In genomic region chr22:39446239-39446721, GRCh38 we compare ENCODE assay signal across 10 cellular contexts. TPM values are rescaled to one million over a fixed set of nuclear protein-coding genes. Genes with fewer than 3 reads are reported as not detected.
DNase-seq lines count a peak whose midpoint lies in the region; ATAC-seq and TF ChIP-seq lines count a peak whose summit lies in the region.
"Had no signal": no experiment of that assay in that cellular context is flagged by ENCODE, and none has a peak within 500 bp of the region (broad histone marks: within the 10 kb centered on the region; RNA-seq: fewer than 3 reads in every experiment).

No MANE protein-coding gene starts in this region.

- intact Hi-C loops in natural killer cell (cut with micrococcal nuclease) (no loop called here), heart left ventricle (cut with DNase I) (no loop called here)
- intact Hi-C loops in activated CD8-positive, alpha-beta T cell treated with anti-CD3 and anti-CD28 coated beads for 36 hours (cut with micrococcal nuclease): no loop called here

- H3K4me3 Mint-ChIP-seq in natural killer cell: no peak overlapping the region
- no peak overlapping the region for H3K4me3 Mint-ChIP-seq in natural killer cell treated with Interleukin-12 subunit alpha and Interleukin-12 subunit beta and Interleukin-15 and Interleukin-18, amount 100 ng/mL, for 72 hours
- no peak overlapping the region for H3K4me3 Mint-ChIP-seq in activated CD8-positive, alpha-beta T cell treated with anti-CD3 and anti-CD28 coated beads for 36 hours

- no peak overlapping the region for H3K4me3 ChIP-seq in heart left ventricle

- no peak for TF ChIP-seq POLR2A in heart left ventricle (IDR thresholded peaks at IDR 0.05)

- H3K9me3 Mint-ChIP-seq in natural killer cell: no peaks in the 10 kb centered on the region
- H3K9me3 Mint-ChIP-seq in natural killer cell treated with Interleukin-12 subunit alpha and Interleukin-12 subunit beta and Interleukin-15 and Interleukin-18, amount 100 ng/mL, for 72 hours: no peaks in the 10 kb centered on the region
- H3K9me3 Mint-ChIP-seq in activated CD8-positive, alpha-beta T cell treated with anti-CD3 and anti-CD28 coated beads for 36 hours: no peaks in the 10 kb centered on the region
- H3K9me3 Mint-ChIP-seq: CD8-positive, alpha-beta memory T cell had no signal

- no peak overlapping the region for H3K27ac ChIP-seq in heart left ventricle

- H3K4me1 ChIP-seq in heart left ventricle: peaks cover 0 to 8% (median 0%) of the 10 kb centered on the region in 12 donors

- DNase-seq in natural killer cell (no peak), NCI-H2227 (lab: John Stamatoyannopoulos, UW; ENCODE audit: unreplicated experiment) (no peak), NCI-H2107 treated with DMSO at 0.1 percent for 48 hours (lab: John Stamatoyannopoulos, UW; ENCODE audit: unreplicated experiment) (no peak), MV-4-11 (lab: John Stamatoyannopoulos, UW) (no peak), heart left ventricle (no peak)
- DNase-seq in natural killer cell treated with Interleukin-12 subunit alpha and Interleukin-12 subunit beta and Interleukin-15 and Interleukin-18, amount 100 ng/mL, for 72 hours (ENCODE audit: low spot score): no peak
- DNase-seq in activated CD8-positive, alpha-beta T cell treated with anti-CD3 and anti-CD28 coated beads for 36 hours: no peak

- peaks cover 10% of the 10 kb centered on the region in 2 donors for H3K4me1 Mint-ChIP-seq in natural killer cell
- H3K4me1 Mint-ChIP-seq in natural killer cell treated with Interleukin-12 subunit alpha and Interleukin-12 subunit beta and Interleukin-15 and Interleukin-18, amount 100 ng/mL, for 72 hours (ENCODE audit: low read depth in 2 of 2): peaks cover 13 to 21% of the 10 kb centered on the region in 2 donors
- H3K4me1 Mint-ChIP-seq in activated CD8-positive, alpha-beta T cell treated with anti-CD3 and anti-CD28 coated beads for 36 hours (ENCODE audit: low read depth): peaks cover 21% of the 10 kb centered on the region

- no peak for TF ChIP-seq CTCF in natural killer cell (IDR thresholded peaks at IDR 0.05)
- no peak for TF ChIP-seq CTCF in activated CD8-positive, alpha-beta T cell treated with anti-CD3 and anti-CD28 coated beads for 36 hours (IDR thresholded peaks at IDR 0.05)
- TF ChIP-seq CTCF in heart left ventricle (IDR thresholded peaks at IDR 0.05): no peak

- peaks cover 0 to 4% (median 0%) of the 10 kb centered on the region in 9 donors for H3K27me3 ChIP-seq in heart left ventricle

- H3K27me3 Mint-ChIP-seq in natural killer cell (ENCODE audit: low read depth in 2 of 2): peaks cover 0 to 9% of the 10 kb centered on the region in 2 donors
- peaks cover 0 to 2% of the 10 kb centered on the region in 2 donors for H3K27me3 Mint-ChIP-seq in natural killer cell treated with Interleukin-12 subunit alpha and Interleukin-12 subunit beta and Interleukin-15 and Interleukin-18, amount 100 ng/mL, for 72 hours
- peaks cover 2% of the 10 kb centered on the region for H3K27me3 Mint-ChIP-seq in activated CD8-positive, alpha-beta T cell treated with anti-CD3 and anti-CD28 coated beads for 36 hours
- H3K27me3 Mint-ChIP-seq: activated naive CD8-positive, alpha-beta T cell had no signal

- H3K27ac Mint-ChIP-seq in natural killer cell: peak overlapping the region; percentile 1 to 68
- peak overlapping the region in 1 of 2 donors; percentile 57 for H3K27ac Mint-ChIP-seq in natural killer cell treated with Interleukin-12 subunit alpha and Interleukin-12 subunit beta and Interleukin-15 and Interleukin-18, amount 100 ng/mL, for 72 hours
- peak overlapping the region; percentile 79 for H3K27ac Mint-ChIP-seq in activated CD8-positive, alpha-beta T cell treated with anti-CD3 and anti-CD28 coated beads for 36 hours

- no peak for ATAC-seq in natural killer cell
- no peak for ATAC-seq in natural killer cell treated with Interleukin-12 subunit alpha and Interleukin-12 subunit beta and Interleukin-15 and Interleukin-18, amount 100 ng/mL, for 72 hours
- peak; percentile 32 for ATAC-seq in HG02885 (IDR thresholded peaks at IDR 0.05; ENCODE audit: poor library complexity, unreplicated experiment)
- ATAC-seq in activated CD8-positive, alpha-beta T cell treated with anti-CD3 and anti-CD28 coated beads for 36 hours: peak; percentile 47
- no peak for ATAC-seq in heart left ventricle

- no peaks in the 10 kb centered on the region for H3K9me3 ChIP-seq in heart left ventricle

- POLR2A ChIA-PET in activated CD8-positive, alpha-beta T cell treated with anti-CD3 and anti-CD28 coated beads for 36 hours (lab: Charles Lee): interaction anchor here (1.5 to 4.2 kb wide), 2 partner anchors 57 to 128 kb away, joined by 3 to 15 read pairs; partner anchors contain the start of gene RPL3

- 72 to 82% (median 74%) methylated on average over 9 to 13 of the region's 13 CpGs for WGBS in heart left ventricle, 4 donors

- no peaks in the 10 kb centered on the region for H3K36me3 ChIP-seq in heart left ventricle

- CTCF ChIA-PET in activated CD8-positive, alpha-beta T cell treated with anti-CD3 and anti-CD28 coated beads for 36 hours (lab: Charles Lee): interaction anchor here (0.7 to 1.1 kb wide), 2 partner anchors 36 to 83 kb away, joined by 3 read pairs; no protein-coding TSS in a partner anchor

- no peaks in the 10 kb centered on the region for H3K36me3 Mint-ChIP-seq in natural killer cell
- no peaks in the 10 kb centered on the region for H3K36me3 Mint-ChIP-seq in natural killer cell treated with Interleukin-12 subunit alpha and Interleukin-12 subunit beta and Interleukin-15 and Interleukin-18, amount 100 ng/mL, for 72 hours
- no peaks in the 10 kb centered on the region for H3K36me3 Mint-ChIP-seq in activated CD8-positive, alpha-beta T cell treated with anti-CD3 and anti-CD28 coated beads for 36 hours (ENCODE audit: low read depth)
- H3K36me3 Mint-ChIP-seq: CD8-positive, alpha-beta memory T cell had no signal

RNA-seq across cellular contexts. Expression of gene MGAT3, which starts 10.5 kb away (rescaled TPM):
- 10 to 100 TPM in 1 of 3 donors, under 1 TPM in 2; 0.09 to 13.7 (median 0.11) TPM for total RNA-seq in natural killer cell
- 1 to 10 TPM in 1 of 2 donors, under 1 TPM in 1; 0.38 to 2.6 TPM for total RNA-seq in natural killer cell treated with Interleukin-12 subunit alpha and Interleukin-12 subunit beta and Interleukin-15 and Interleukin-18, amount 100 ng/mL, for 72 hours
- total RNA-seq in activated CD8-positive, alpha-beta T cell treated with anti-CD3 and anti-CD28 coated beads for 36 hours: 1 to 10 TPM in 1 of 2 experiments, under 1 TPM in 1; 0.90 to 1.9 TPM
- 1 to 10 TPM; 3.4 to 9.9 (median 4.7) TPM for total RNA-seq in heart left ventricle
- polyA plus RNA-seq in heart left ventricle: 1 to 10 TPM; 2.2 to 2.6 TPM

RNA-seq across cellular contexts. Expression of gene TAB1, which starts 46.7 kb away (rescaled TPM):
- total RNA-seq in natural killer cell: 10 to 100 TPM; 24.3 to 30.4 (median 24.8) TPM
- total RNA-seq in natural killer cell treated with Interleukin-12 subunit alpha and Interleukin-12 subunit beta and Interleukin-15 and Interleukin-18, amount 100 ng/mL, for 72 hours: 10 to 100 TPM; 20.8 to 38.9 TPM
- total RNA-seq in activated CD8-positive, alpha-beta T cell treated with anti-CD3 and anti-CD28 coated beads for 36 hours: 10 to 100 TPM; 21.6 to 22.8 TPM
- total RNA-seq in heart left ventricle: 10 to 100 TPM; 14.5 to 21.7 (median 17.4) TPM
- 10 to 100 TPM; 17.8 to 18.1 TPM for polyA plus RNA-seq in heart left ventricle

RNA-seq across cellular contexts. Expression of gene MIEF1, which starts 55.8 kb away (rescaled TPM):
- total RNA-seq in natural killer cell: 10 to 100 TPM; 16.1 to 27.6 (median 25.1) TPM
- total RNA-seq in natural killer cell treated with Interleukin-12 subunit alpha and Interleukin-12 subunit beta and Interleukin-15 and Interleukin-18, amount 100 ng/mL, for 72 hours: 10 to 100 TPM; 49.6 to 71.2 TPM
- total RNA-seq in activated CD8-positive, alpha-beta T cell treated with anti-CD3 and anti-CD28 coated beads for 36 hours: 10 to 100 TPM; 48.2 to 51.1 TPM
- 10 to 100 TPM; 15.4 to 25.2 (median 18.7) TPM for total RNA-seq in heart left ventricle
- 10 to 100 TPM in 1 of 2 donors, 1 to 10 TPM in 1; 6.5 to 22.3 TPM for polyA plus RNA-seq in heart left ventricle

Comparison
In these comparisons a context has a peak if more than half of its experiments do, and no peak if none do; other contexts are left out.
1. ATAC-seq: peak in HG02885 (single experiment) and activated CD8-positive, alpha-beta T cell treated with anti-CD3 and anti-CD28 coated beads for 36 hours (single experiment); none in natural killer cell (0 of 3), natural killer cell treated with Interleukin-12 subunit alpha and Interleukin-12 subunit beta and Interleukin-15 and Interleukin-18, amount 100 ng/mL, for 72 hours (0 of 2) and heart left ventricle (0 of 4).